Comparison of ENCODE assay signal across 25 cellular contexts in the genomic region with DNA sequence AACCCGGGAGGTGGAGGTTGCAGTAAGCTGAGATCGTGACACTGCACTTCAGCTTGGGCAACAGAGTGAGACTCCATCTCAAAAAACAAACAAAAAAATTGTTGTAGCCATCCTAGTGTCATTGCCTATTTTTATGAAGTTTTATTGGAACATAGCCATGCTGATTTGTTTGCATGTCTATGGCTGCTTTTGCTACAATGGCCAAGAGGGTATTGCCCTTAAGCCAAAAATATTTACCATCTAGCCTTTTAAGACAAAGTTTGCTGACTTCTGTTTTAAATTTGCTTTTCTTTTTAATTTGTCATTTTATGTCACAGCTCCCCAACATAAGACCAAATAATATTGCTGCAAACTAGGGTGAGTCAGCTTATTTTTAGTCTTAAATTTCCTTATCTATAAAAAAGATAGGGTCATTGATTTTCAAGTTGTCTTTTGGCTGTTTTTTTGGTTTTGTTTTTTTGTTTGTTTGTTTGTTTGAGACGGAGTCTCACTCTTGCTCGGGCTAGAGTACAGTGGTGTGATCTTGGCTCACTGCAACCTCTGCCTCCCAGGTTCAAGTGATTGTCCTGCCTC.
"Had no signal": no experiment of that assay in that cellular context is flagged by ENCODE, and none has a peak within 500 bp of the region (broad histone marks: within the 10 kb centered on the region; RNA-seq: fewer than 3 reads in every experiment).

No MANE protein-coding gene starts in this region.

- DNase-seq: occipital lobe; ovary; posterior cingulate gyrus; psoas muscle; right cardiac atrium; right lobe of liver; sigmoid colon; small intestine; stimulated activated CD4-positive, alpha-beta T cell treated with anti-CD3 and anti-CD28 coated beads, Interleukin-15, amount 100 ng/mL, for 24 hours; stimulated activated CD4-positive, alpha-beta T cell treated with anti-CD3 and anti-CD28 coated beads, Interleukin-2, amount 100 ng/mL, for 24 hours; stimulated activated CD4-positive, alpha-beta T cell treated with anti-CD3 and anti-CD28 coated beads, Interleukin-2, amount 100 ng/mL, for 48 hours; stimulated activated CD4-positive, alpha-beta T cell treated with anti-CD3 and anti-CD28 coated beads, Interleukin-4, amount 100 ng/mL, for 24 hours; stimulated activated naive B cell treated with anti-CD40 and anti-IgM and Interleukin-4, amounts not matched to agents 10 μg/mL and 1 μg/mL and 100 μg/mL, for 72 hours; stimulated activated naive CD4-positive, alpha-beta T cell treated with Interleukin-2 at 50 U/mL for 16 hours; stomach; thyroid gland; trophoblast cell; upper lobe of left lung had no signal

- H3K36me3 ChIP-seq: neural progenitor cell, ovary, right lobe of liver, sigmoid colon, stomach, thoracic aorta, thyroid gland, tibial nerve, upper lobe of left lung, vagina had no signal

- FAIRE-seq: small intestine, urothelium cell line had no signal

- H3K4me1 ChIP-seq: neural progenitor cell, parathyroid adenoma, psoas muscle, thyroid gland, tibial nerve, vagina had no signal

- H3K9me3 ChIP-seq: ovary, psoas muscle, right lobe of liver, sigmoid colon, stomach, thoracic aorta, thyroid gland, tibial nerve, upper lobe of left lung, vagina had no signal

- ATAC-seq: psoas muscle; right lobe of liver; stimulated activated effector memory CD8-positive, alpha-beta T cell treated with anti-CD3 and anti-CD28 coated beads, Interleukin-12 subunit alpha, Interleukin-12 subunit beta, amount 100 ng/mL, for 72 hours; stimulated activated naive B cell treated with anti-CD40 and anti-IgM and Interleukin-4, amounts not matched to agents 10 μg/mL and 1 μg/mL and 100 μg/mL, for 72 hours had no signal

- H3K27ac ChIP-seq: neural progenitor cell, ovary, parathyroid adenoma, psoas muscle, right lobe of liver, sigmoid colon, stomach, thoracic aorta, thyroid gland, tibial nerve, upper lobe of left lung, vagina had no signal

- H3K9ac ChIP-seq: neural progenitor cell, parathyroid adenoma had no signal

- H2AFZ ChIP-seq: neural progenitor cell, parathyroid adenoma had no signal

- H3K4me3 ChIP-seq: neural progenitor cell, ovary, psoas muscle, right lobe of liver, sigmoid colon, stomach, thoracic aorta, thyroid gland, tibial nerve, upper lobe of left lung, vagina had no signal

- H3K79me2 ChIP-seq: parathyroid adenoma had no signal

- H3K27me3 ChIP-seq: neural progenitor cell, ovary, right lobe of liver, sigmoid colon, stomach, thyroid gland, tibial nerve, upper lobe of left lung, vagina had no signal

- H3K4me2 ChIP-seq: neural progenitor cell had no signal
